In genomic region chr1:17507916-17508315, GRCh38 we compare ENCODE assay signal across 14 cellular contexts. TPM values are rescaled to one million over a fixed set of nuclear protein-coding genes. Genes with fewer than 3 reads are reported as not detected.
DNase-seq lines count a peak whose midpoint lies in the region; ATAC-seq, FAIRE-seq and TF ChIP-seq lines count a peak whose summit lies in the region.
"Had no signal": no experiment of that assay in that cellular context is flagged by ENCODE, and none has a peak within 500 bp of the region (broad histone marks: within the 10 kb centered on the region; RNA-seq: fewer than 3 reads in every experiment).

No MANE protein-coding gene starts in this region.

- CTCF ChIA-PET in Caco-2 (lab: Charles Lee): interaction anchor here (0.7 to 1.7 kb wide), 2 partner anchors 67 to 368 kb away, joined by 3 to 5 read pairs; no protein-coding TSS in a partner anchor

- no TSS peak for BruUV-seq in Caco-2 (replicated peaks; lab: Mats Ljungman, UMichigan)

- H3K9ac ChIP-seq in Loucy (ENCODE audit: low read depth, low read length, poor library complexity, severe bottlenecking) (no peak overlapping the region), endodermal cell (ENCODE audit: extremely low read depth, low read length, poor library complexity, severe bottlenecking) (no peak overlapping the region)

- H4K20me1 ChIP-seq in Loucy (ENCODE audit: insufficient read depth, low read length, poor library complexity, severe bottlenecking): no peaks in the 10 kb centered on the region

- H3K4me1 ChIP-seq in Caco-2: no peaks in the 10 kb centered on the region
- no peaks in the 10 kb centered on the region for H3K4me1 ChIP-seq in Loucy (ENCODE audit: insufficient read depth, low read length, poor library complexity, severe bottlenecking)
- H3K4me1 ChIP-seq in endodermal cell (ENCODE audit: control insufficient read depth, insufficient read depth, low read length): no peaks in the 10 kb centered on the region
- peaks cover 13% of the 10 kb centered on the region for H3K4me1 ChIP-seq in mucosa of descending colon (ENCODE audit: low read depth)
- H3K4me1 ChIP-seq: prostate gland had no signal

- no peak overlapping the region for H3K4me3 ChIP-seq in Caco-2 (ENCODE audit: low read depth, low read length)
- H3K4me3 ChIP-seq in Loucy (ENCODE audit: low read length, poor library complexity, severe bottlenecking): no peak overlapping the region
- H3K4me3 ChIP-seq in endodermal cell (ENCODE audit: low read length): no peak overlapping the region
- no peak overlapping the region for H3K4me3 ChIP-seq in mucosa of descending colon
- H3K4me3 ChIP-seq: prostate gland had no signal

- H3K9me3 Mint-ChIP-seq in Caco-2 (ENCODE audit: unreplicated experiment) (no peaks in the 10 kb centered on the region), endodermal cell (no peaks in the 10 kb centered on the region)

- no peak for FAIRE-seq in GM12891 (lab: Jason Lieb, UNC)

- H3F3A ChIP-seq in Loucy (ENCODE audit: low read depth): no peaks in the 10 kb centered on the region

- H3K4me3 Mint-ChIP-seq in Caco-2 (ENCODE audit: unreplicated experiment) (no peak overlapping the region), endodermal cell (no peak overlapping the region)

- ATAC-seq in mucosa of descending colon (peak; percentile 59), GM19452 (IDR thresholded peaks at IDR 0.05; ENCODE audit: unreplicated experiment) (no peak)

- no peak overlapping the region for H3K4me2 ChIP-seq in Loucy (ENCODE audit: low read depth, low read length, poor library complexity, severe bottlenecking)

- no peak overlapping the region for H3K27ac ChIP-seq in endodermal cell (ENCODE audit: low read depth, low read length)
- H3K27ac ChIP-seq: C4-2B, prostate gland had no signal

- intact Hi-C loops in Caco-2 (cut with micrococcal nuclease; ENCODE audit: unreplicated experiment) (no loop called here), mucosa of descending colon (cut with DNase I, micrococcal nuclease) (no loop called here)

- H3K79me2 ChIP-seq in Loucy (ENCODE audit: insufficient read depth, low read length): no peaks in the 10 kb centered on the region

- H3K9me3 ChIP-seq in Caco-2 (no peaks in the 10 kb centered on the region), Loucy (ENCODE audit: insufficient read depth, low read depth, low read length) (no peaks in the 10 kb centered on the region), endodermal cell (ENCODE audit: control insufficient read depth, low read length) (no peaks in the 10 kb centered on the region), mucosa of descending colon (no peaks in the 10 kb centered on the region)
- H3K9me3 ChIP-seq: prostate gland had no signal

- no peak overlapping the region for H2AFZ ChIP-seq in Loucy (ENCODE audit: low read length)

- no peak for TF ChIP-seq POLR2A in GM12891 (IDR thresholded peaks at IDR 0.05; ENCODE audit: low read depth, low read length)

- POLR2A ChIA-PET in Caco-2 (lab: Charles Lee): no interaction called here

- H3K4me1 Mint-ChIP-seq in Caco-2 (ENCODE audit: low read depth, unreplicated experiment) (no peaks in the 10 kb centered on the region), endodermal cell (no peaks in the 10 kb centered on the region)

- DNase-seq in Caco-2: peak in 1 of 2 experiments; percentile 33
- peak; percentile 78 for DNase-seq in endodermal cell
- DNase-seq in mucosa of descending colon: peak in 1 of 3 donors; percentile 61
- DNase-seq in activated naive CD4-positive, alpha-beta T cell treated with Interleukin-2 at 50 U/mL for 16 hours: no peak
- DNase-seq in GM12891 (ENCODE audit: insufficient read length, low spot score): no peak
- no peak for DNase-seq in NCI-H345 treated with DMSO at 0.1 percent for 48 hours (lab: John Stamatoyannopoulos, UW; ENCODE audit: unreplicated experiment)
- DNase-seq: activated naive CD4-positive, alpha-beta T cell treated with anti-CD3 and anti-CD28 coated beads, Interleukin-2, amount 50 U/mL, for 16 hours; NCI-H1694; NCI-H69; Right ventricle myocardium superior had no signal

- TF ChIP-seq CTCF in Caco-2 (IDR thresholded peaks at IDR 0.05; ENCODE audit: insufficient read depth in 1 of 2, low read depth in 1 of 2, low read length in 1 of 2, severe bottlenecking in 1 of 2, unreplicated experiment in 1 of 2) (peak; percentile 22 to 25), Loucy (conservative IDR thresholded peaks at IDR 0.05; ENCODE audit: low read length) (peak; percentile 35; the same call in 1 of the 2 replicates), endodermal cell (conservative IDR thresholded peaks at IDR 0.05) (peak; percentile 61), mucosa of descending colon (IDR thresholded peaks at IDR 0.05) (no peak)

- no peaks in the 10 kb centered on the region for H3K27me3 ChIP-seq in Caco-2 (replicated peaks; ENCODE audit: control insufficient read depth, insufficient read depth, low read length)
- H3K27me3 ChIP-seq in Loucy (ENCODE audit: insufficient read depth, low read length, poor library complexity, severe bottlenecking): no peaks in the 10 kb centered on the region
- peaks cover 3% of the 10 kb centered on the region for H3K27me3 ChIP-seq in endodermal cell (ENCODE audit: control insufficient read depth, insufficient read depth, low read length, poor library complexity, severe bottlenecking)

- H3K36me3 ChIP-seq in Caco-2 (ENCODE audit: control insufficient read depth, insufficient read depth, low read length) (no peaks in the 10 kb centered on the region), Loucy (ENCODE audit: insufficient read depth, low read length) (no peaks in the 10 kb centered on the region), endodermal cell (ENCODE audit: control insufficient read depth, insufficient read depth, low read length) (no peaks in the 10 kb centered on the region), mucosa of descending colon (ENCODE audit: low read depth) (no peaks in the 10 kb centered on the region)
- H3K36me3 ChIP-seq: prostate gland had no signal

- WGBS in endodermal cell (ENCODE audit: insufficient coverage in 1 of 2, insufficient read length in 1 of 2), 2 experiments: 77 to 83% methylated on average over 5 to 6 of the region's 6 CpGs

- no peak overlapping the region for H3K27ac Mint-ChIP-seq in Caco-2 (ENCODE audit: unreplicated experiment)
- H3K27ac Mint-ChIP-seq in endodermal cell: no peak overlapping the region

- H3K27me3 Mint-ChIP-seq in Caco-2 (ENCODE audit: insufficient read depth, unreplicated experiment) (no peaks in the 10 kb centered on the region), endodermal cell (ENCODE audit: insufficient read depth) (peaks cover 7% of the 10 kb centered on the region)

- no peaks in the 10 kb centered on the region for H3K9me2 ChIP-seq in Loucy (replicated peaks; ENCODE audit: low read depth, low read length)

- no peaks in the 10 kb centered on the region for H3K36me3 Mint-ChIP-seq in Caco-2 (ENCODE audit: insufficient read depth, unreplicated experiment)
- no peaks in the 10 kb centered on the region for H3K36me3 Mint-ChIP-seq in endodermal cell (ENCODE audit: low read depth)

TF ChIP-seq in GM12891, 5 proteins besides CTCF, POLR2A, EP300 and RAD21:
- TF ChIP-seq TAF1 (IDR thresholded peaks at IDR 0.05; ENCODE audit: low read depth, low read length) (no peak), POU2F2 (IDR thresholded peaks at IDR 0.05; ENCODE audit: low read depth, low read length) (no peak), SPI1 (IDR thresholded peaks at IDR 0.05; ENCODE audit: low read depth, low read length) (no peak), POLR2AphosphoS5 (IDR thresholded peaks at IDR 0.05; ENCODE audit: low read depth, low read length) (no peak)

RNA-seq across cellular contexts. Expression of gene ARHGEF10L, which starts 31.6 kb away (rescaled TPM):
- total RNA-seq in Caco-2 (2022) (31.3 and 34.0 TPM in 2 replicates), endodermal cell (10 to 100 TPM in 1 of 2 donors, 1 to 10 TPM in 1; 5.2 to 10.5 TPM), mucosa of descending colon (100 to 1,000 TPM in 2 of 3 donors, 10 to 100 TPM in 1; 87.6 to 146 (median 144) TPM)
- polyA plus RNA-seq in endodermal cell (2013, experiment 1 of 2): 27.7 TPM
- 26.5 TPM for polyA plus RNA-seq in endodermal cell (2013, experiment 2 of 2)
- 1.1 TPM for polyA plus RNA-seq in GM12891 (2012; ENCODE audit: low read depth, missing spikeins)
